In genomic region chr11:76860539-76861475, GRCh38 we compare ENCODE assay signal across 8 cellular contexts. TPM values are rescaled to one million over a fixed set of nuclear protein-coding genes. Genes with fewer than 3 reads are reported as not detected.
DNase-seq lines count a peak whose midpoint lies in the region; ATAC-seq and TF ChIP-seq lines count a peak whose summit lies in the region.

Gene ACER3, plus strand, starts transcription at chr11:76860918. Its CDS starts 59 bp downstream, at chr11:76860977.

- ATAC-seq in GM21576 (IDR thresholded peaks at IDR 0.05; ENCODE audit: unreplicated experiment): peak; percentile 93
- peak; percentile 99 for ATAC-seq in Panc1
- peak; percentile 99 for ATAC-seq in activated T-cell treated with anti-CD3 and anti-CD28 coated beads, Interleukin-2, amount 50 U/mL, for 4 hours
- ATAC-seq in naive B cell (ENCODE audit: low read depth in 2 of 2): peak; percentile 95
- peak; percentile 99 for ATAC-seq in stimulated activated memory B cell treated with anti-CD40 and anti-IgM and Interleukin-4, amounts not matched to agents 10 μg/mL and 1 μg/mL and 100 μg/mL, for 72 hours

- in situ Hi-C loops in Panc1 (cut with HindIII; ENCODE audit: low pct_unique_long_range_greater_than_20kb, low sequenced_read_pairs): no loop called here

- POLR2A ChIA-PET in Panc1 (lab: Charles Lee): no interaction called here

- BruUV-seq in Panc1 (replicated peaks; lab: Mats Ljungman, UMichigan): no TSS peak

- H3K4me1 Mint-ChIP-seq in IgD-negative memory B cell: peaks cover 22 to 32% (median 29%) of the 10 kb centered on the region in 3 donors
- H3K4me1 Mint-ChIP-seq in activated T-cell treated with anti-CD3 and anti-CD28 coated beads, Interleukin-2, amount 50 U/mL, for 4 hours (ENCODE audit: low read depth): peaks cover 19% of the 10 kb centered on the region
- H3K4me1 Mint-ChIP-seq in naive B cell: peaks cover 25 to 34% (median 29%) of the 10 kb centered on the region in 3 donors
- peaks cover 49% of the 10 kb centered on the region for H3K4me1 Mint-ChIP-seq in stimulated activated memory B cell treated with anti-CD40 and anti-IgM and Interleukin-4, amounts not matched to agents 10 μg/mL and 1 μg/mL and 100 μg/mL, for 72 hours

- peak within 1 kb of the TSS; percentile 67 to 71 for H3K4me3 ChIP-seq in Panc1 (ENCODE audit: low read depth in 2 of 2, low read length in 2 of 2)
- peak within 1 kb of the TSS; percentile 75 to 87 (median 78) for H3K4me3 ChIP-seq in esophagus squamous epithelium

- DNase-seq in DMS79 treated with DMSO at 0.1 percent for 48 hours (lab: John Stamatoyannopoulos, UW) (peak; percentile 89), Panc1 (ENCODE audit: low read depth, low spot score) (peak; percentile 63), esophagus squamous epithelium (lab: John Stamatoyannopoulos, UW) (peak; percentile 47), naive B cell (peak; percentile 84)
- DNase-seq in activated T-cell treated with anti-CD3 and anti-CD28 coated beads, Interleukin-2, amount 50 U/mL, for 4 hours: peak; percentile 83

- H3K9me3 Mint-ChIP-seq in IgD-negative memory B cell: no peaks in the 10 kb centered on the region
- H3K9me3 Mint-ChIP-seq in activated T-cell treated with anti-CD3 and anti-CD28 coated beads, Interleukin-2, amount 50 U/mL, for 4 hours: no peaks in the 10 kb centered on the region
- no peaks in the 10 kb centered on the region for H3K9me3 Mint-ChIP-seq in naive B cell
- H3K9me3 Mint-ChIP-seq in stimulated activated memory B cell treated with anti-CD40 and anti-IgM and Interleukin-4, amounts not matched to agents 10 μg/mL and 1 μg/mL and 100 μg/mL, for 72 hours: peaks cover 6% of the 10 kb centered on the region

- H3K9me3 ChIP-seq in Panc1 (ENCODE audit: control insufficient read depth, insufficient read depth, low read depth, low read length) (no peaks in the 10 kb centered on the region), esophagus squamous epithelium (no peaks in the 10 kb centered on the region)

- H3K4me1 ChIP-seq in Panc1 (ENCODE audit: control insufficient read depth, insufficient read depth, low read length): peaks cover 13% of the 10 kb centered on the region
- H3K4me1 ChIP-seq in esophagus squamous epithelium: peaks cover 7 to 39% (median 20%) of the 10 kb centered on the region in 3 donors

- H3K36me3 Mint-ChIP-seq in IgD-negative memory B cell: no peaks in the 10 kb centered on the region
- H3K36me3 Mint-ChIP-seq in activated T-cell treated with anti-CD3 and anti-CD28 coated beads, Interleukin-2, amount 50 U/mL, for 4 hours (ENCODE audit: insufficient read depth): no peaks in the 10 kb centered on the region
- H3K36me3 Mint-ChIP-seq in naive B cell: no peaks in the 10 kb centered on the region
- H3K36me3 Mint-ChIP-seq in stimulated activated memory B cell treated with anti-CD40 and anti-IgM and Interleukin-4, amounts not matched to agents 10 μg/mL and 1 μg/mL and 100 μg/mL, for 72 hours: no peaks in the 10 kb centered on the region

- H3K27me3 Mint-ChIP-seq in IgD-negative memory B cell (no peaks in the 10 kb centered on the region), naive B cell (no peaks in the 10 kb centered on the region)
- no peaks in the 10 kb centered on the region for H3K27me3 Mint-ChIP-seq in activated T-cell treated with anti-CD3 and anti-CD28 coated beads, Interleukin-2, amount 50 U/mL, for 4 hours (ENCODE audit: low read depth)
- H3K27me3 Mint-ChIP-seq in stimulated activated memory B cell treated with anti-CD40 and anti-IgM and Interleukin-4, amounts not matched to agents 10 μg/mL and 1 μg/mL and 100 μg/mL, for 72 hours: no peaks in the 10 kb centered on the region

- intact Hi-C loops in Panc1 (cut with micrococcal nuclease; ENCODE audit: unreplicated experiment): no loop called here
- intact Hi-C loops in esophagus squamous epithelium (cut with DNase I): no loop called here

- H3K27ac Mint-ChIP-seq in IgD-negative memory B cell (peak within 1 kb of the TSS; percentile 46 to 76 (median 51)), naive B cell (peak within 1 kb of the TSS; percentile 70 to 94 (median 86))
- H3K27ac Mint-ChIP-seq in stimulated activated memory B cell treated with anti-CD40 and anti-IgM and Interleukin-4, amounts not matched to agents 10 μg/mL and 1 μg/mL and 100 μg/mL, for 72 hours: peak within 1 kb of the TSS; percentile 87

- H3K27me3 ChIP-seq in Panc1 (ENCODE audit: control insufficient read depth, insufficient read depth, low read length) (no peaks in the 10 kb centered on the region), esophagus squamous epithelium (no peaks in the 10 kb centered on the region)

- WGBS in esophagus squamous epithelium, 2 donors: 1 to 2% methylated on average over 13 to 14 of the region's 73 CpGs

- H3K36me3 ChIP-seq in Panc1 (ENCODE audit: control insufficient read depth, insufficient read depth, low read length): no peaks in the 10 kb centered on the region; the same call in 1 of the 2 replicates
- no peaks in the 10 kb centered on the region for H3K36me3 ChIP-seq in esophagus squamous epithelium

- H3K4me3 Mint-ChIP-seq in IgD-negative memory B cell (peak within 1 kb of the TSS; percentile 81 to 93 (median 87)), naive B cell (peak within 1 kb of the TSS; percentile 82 to 95 (median 90))
- peak within 1 kb of the TSS; percentile 85 for H3K4me3 Mint-ChIP-seq in activated T-cell treated with anti-CD3 and anti-CD28 coated beads, Interleukin-2, amount 50 U/mL, for 4 hours
- peak within 1 kb of the TSS; percentile 92 for H3K4me3 Mint-ChIP-seq in stimulated activated memory B cell treated with anti-CD40 and anti-IgM and Interleukin-4, amounts not matched to agents 10 μg/mL and 1 μg/mL and 100 μg/mL, for 72 hours

- TF ChIP-seq POLR2A in esophagus squamous epithelium (IDR thresholded peaks at IDR 0.05): peak in 3 of 4 donors; percentile 40 to 92 (median 91)

- H3K27ac ChIP-seq in Panc1 (ENCODE audit: low read length) (peak within 1 kb of the TSS; percentile 89), esophagus squamous epithelium (peak within 1 kb of the TSS; percentile 90 to 94 (median 92))

- TF ChIP-seq CTCF in Panc1 (IDR thresholded peaks at IDR 0.05): peak; percentile 50
- TF ChIP-seq CTCF in esophagus squamous epithelium (IDR thresholded peaks at IDR 0.05): peak in 2 of 6 experiments; percentile 1 to 27

- CTCF ChIA-PET in Panc1 (lab: Charles Lee): interaction anchor here (0.6 to 1.2 kb wide), 3 partner anchors 8 to 570 kb away, joined by 3 to 11 read pairs (median 6); no protein-coding TSS in a partner anchor

RNA-seq across cellular contexts. Expression of gene ACER3, which starts in this region (rescaled TPM):
- polyA plus RNA-seq in IgD-negative memory B cell: 4.4 TPM
- 41.8 TPM for total RNA-seq in Panc1 (2021; ENCODE audit: unreplicated experiment)
- 13.2 TPM for polyA plus RNA-seq in Panc1 (2012; ENCODE audit: insufficient read length)
- total RNA-seq in activated T-cell treated with anti-CD3 and anti-CD28 coated beads, Interleukin-2, amount 50 U/mL, for 4 hours: 10 to 100 TPM in 2 of 3 donors, 1 to 10 TPM in 1; 7.8 to 10.3 (median 10.2) TPM
- 10 to 100 TPM in 3 of 4 donors, 1 to 10 TPM in 1; 9.9 to 34.2 (median 23.3) TPM for total RNA-seq in esophagus squamous epithelium
- 10 to 100 TPM in 1 of 6 donors, 1 to 10 TPM in 5; 3.3 to 12.0 (median 5.3) TPM for polyA plus RNA-seq in naive B cell (ENCODE audit: low read depth in 6 of 6)

Comparison
In these comparisons a context has a peak if more than half of its experiments do, and no peak if none do; other contexts are left out.
1. Peak in every context shown above with its lines: DNase-seq, ATAC-seq, H3K4me3 ChIP-seq and H3K27ac ChIP-seq.